Comparison of ENCODE assay signal across 1 cellular context in genomic region chr2:108148555-108148954, GRCh38.
A peak's percentile ranks its signal among the peaks of the same experiment; 100 is the strongest.
TF ChIP-seq lines count a peak whose summit lies in the region.

No MANE protein-coding gene starts in this region.

TF ChIP-seq in HepG2, 621 proteins besides CTCF, POLR2A, EP300 and RAD21 (continued from another document):
- TF ChIP-seq ZNF503 (CRISPR knock-in tag; IDR thresholded peaks at IDR 0.05) = no peak
- TF ChIP-seq ZNF275 (CRISPR knock-in tag; IDR thresholded peaks at IDR 0.05; ENCODE audit: borderline replicate concordance) = no peak
- peak; percentile 81 to 87 for TF ChIP-seq MAFK (conservative IDR thresholded peaks at IDR 0.05 in 1 of 2, IDR thresholded peaks at IDR 0.05 in 1 of 2; ENCODE audit: low read length in 2 of 2)
